In the genomic region with DNA sequence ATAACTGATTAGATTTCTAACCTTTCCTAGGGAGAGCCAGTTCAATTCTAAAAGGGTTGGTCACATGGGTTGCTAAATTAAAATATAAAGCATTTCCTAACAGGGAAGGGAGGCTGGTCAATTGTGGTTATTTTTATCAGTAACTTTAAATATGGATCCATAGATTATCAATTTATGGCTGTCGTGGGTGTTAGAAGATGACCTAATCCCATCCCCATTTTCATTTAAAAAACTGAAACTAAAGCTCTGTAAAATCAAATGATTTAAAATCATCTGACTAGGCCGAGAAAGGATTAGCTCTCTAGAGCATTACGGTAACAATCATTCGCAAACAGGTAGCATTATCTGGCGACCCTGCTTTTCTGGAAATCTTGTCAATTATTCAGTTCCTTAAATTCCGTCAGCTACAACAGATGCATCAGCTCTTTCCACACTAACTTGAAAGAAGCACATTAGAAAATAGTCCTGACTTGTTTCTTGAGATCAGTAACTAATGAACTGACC, we compare ENCODE assay signal across 3 cellular contexts.
TF ChIP-seq lines count a peak whose summit lies in the region.

No MANE protein-coding gene starts in this region.

TF ChIP-seq in A549, 52 proteins besides CTCF, POLR2A, EP300 and RAD21:
- no peak for TF ChIP-seq ZFP36 (IDR thresholded peaks at IDR 0.05; ENCODE audit: borderline replicate concordance, partially characterized antibody)
- TF ChIP-seq, protein P1, sequence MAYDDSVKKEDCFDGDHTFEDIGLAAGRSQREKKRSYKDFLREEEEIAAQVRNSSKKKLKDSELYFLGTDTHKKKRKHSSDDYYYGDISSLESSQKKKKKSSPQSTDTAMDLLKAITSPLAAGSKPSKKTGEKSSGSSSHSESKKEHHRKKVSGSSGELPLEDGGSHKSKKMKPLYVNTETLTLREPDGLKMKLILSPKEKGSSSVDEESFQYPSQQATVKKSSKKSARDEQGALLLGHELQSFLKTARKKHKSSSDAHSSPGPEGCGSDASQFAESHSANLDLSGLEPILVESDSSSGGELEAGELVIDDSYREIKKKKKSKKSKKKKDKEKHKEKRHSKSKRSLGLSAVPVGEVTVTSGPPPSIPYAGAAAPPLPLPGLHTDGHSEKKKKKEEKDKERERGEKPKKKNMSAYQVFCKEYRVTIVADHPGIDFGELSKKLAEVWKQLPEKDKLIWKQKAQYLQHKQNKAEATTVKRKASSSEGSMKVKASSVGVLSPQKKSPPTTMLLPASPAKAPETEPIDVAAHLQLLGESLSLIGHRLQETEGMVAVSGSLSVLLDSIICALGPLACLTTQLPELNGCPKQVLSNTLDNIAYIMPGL (CRISPR knock-in tag; IDR thresholded peaks at IDR 0.05; ENCODE audit: borderline replicate concordance) = peak; percentile 54; the same call in 1 of the 2 replicates
TF ChIP-seq in A549: peak in this region for 1.

TF ChIP-seq in HEK293, 187 proteins besides CTCF, POLR2A, EP300 and RAD21 (continues in another document):
- TF ChIP-seq GLIS1 (tag by site-specific recombination; IDR thresholded peaks at IDR 0.05) (no peak), ZNF530 (tag by site-specific recombination; IDR thresholded peaks at IDR 0.05; ENCODE audit: low read depth) (no peak), ZNF629 (tag by site-specific recombination; IDR thresholded peaks at IDR 0.05) (no peak), SALL2 (tag by site-specific recombination; IDR thresholded peaks at IDR 0.05; ENCODE audit: borderline replicate concordance) (no peak), ZNF10 (tag by site-specific recombination; IDR thresholded peaks at IDR 0.05) (no peak), ZNF211 (tag by site-specific recombination; IDR thresholded peaks at IDR 0.05; ENCODE audit: low read depth) (no peak), ZNF843 (tag by site-specific recombination; IDR thresholded peaks at IDR 0.05) (no peak), ZNF335 (tag by site-specific recombination; conservative IDR thresholded peaks at IDR 0.05) (peak; percentile 12; the same call in 1 of the 2 replicates), ZNF623 (tag by site-specific recombination; IDR thresholded peaks at IDR 0.05) (no peak), ZNF311 (tag by site-specific recombination; IDR thresholded peaks at IDR 0.05; ENCODE audit: borderline replicate concordance) (no peak), ZNF501 (tag by site-specific recombination; IDR thresholded peaks at IDR 0.05) (0 out of 2 replicates have a peak, but pooled peaks have one; percentile 21), TRIM28 (IDR thresholded peaks at IDR 0.05; ENCODE audit: borderline replicate concordance, low read length) (no peak), ZNF24 (tag by site-specific recombination; IDR thresholded peaks at IDR 0.05) (no peak), ZXDB (tag by site-specific recombination; IDR thresholded peaks at IDR 0.05) (no peak), ZNF768 (tag by site-specific recombination; IDR thresholded peaks at IDR 0.05) (no peak), SP2 (tag by site-specific recombination; IDR thresholded peaks at IDR 0.05) (no peak), ZNF354C (tag by site-specific recombination; IDR thresholded peaks at IDR 0.05; ENCODE audit: borderline replicate concordance, low read depth) (no peak), ZNF596 (tag by site-specific recombination; IDR thresholded peaks at IDR 0.05) (no peak), ZNF677 (tag by site-specific recombination; IDR thresholded peaks at IDR 0.05) (no peak), ZNF654 (tag by site-specific recombination; IDR thresholded peaks at IDR 0.05; ENCODE audit: low read depth) (no peak)
- TF ChIP-seq, protein P2, sequence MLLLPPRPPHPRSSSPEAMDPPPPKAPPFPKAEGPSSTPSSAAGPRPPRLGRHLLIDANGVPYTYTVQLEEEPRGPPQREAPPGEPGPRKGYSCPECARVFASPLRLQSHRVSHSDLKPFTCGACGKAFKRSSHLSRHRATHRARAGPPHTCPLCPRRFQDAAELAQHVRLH (tag by site-specific recombination; IDR thresholded peaks at IDR 0.05) = no peak
- TF ChIP-seq, protein P3, sequence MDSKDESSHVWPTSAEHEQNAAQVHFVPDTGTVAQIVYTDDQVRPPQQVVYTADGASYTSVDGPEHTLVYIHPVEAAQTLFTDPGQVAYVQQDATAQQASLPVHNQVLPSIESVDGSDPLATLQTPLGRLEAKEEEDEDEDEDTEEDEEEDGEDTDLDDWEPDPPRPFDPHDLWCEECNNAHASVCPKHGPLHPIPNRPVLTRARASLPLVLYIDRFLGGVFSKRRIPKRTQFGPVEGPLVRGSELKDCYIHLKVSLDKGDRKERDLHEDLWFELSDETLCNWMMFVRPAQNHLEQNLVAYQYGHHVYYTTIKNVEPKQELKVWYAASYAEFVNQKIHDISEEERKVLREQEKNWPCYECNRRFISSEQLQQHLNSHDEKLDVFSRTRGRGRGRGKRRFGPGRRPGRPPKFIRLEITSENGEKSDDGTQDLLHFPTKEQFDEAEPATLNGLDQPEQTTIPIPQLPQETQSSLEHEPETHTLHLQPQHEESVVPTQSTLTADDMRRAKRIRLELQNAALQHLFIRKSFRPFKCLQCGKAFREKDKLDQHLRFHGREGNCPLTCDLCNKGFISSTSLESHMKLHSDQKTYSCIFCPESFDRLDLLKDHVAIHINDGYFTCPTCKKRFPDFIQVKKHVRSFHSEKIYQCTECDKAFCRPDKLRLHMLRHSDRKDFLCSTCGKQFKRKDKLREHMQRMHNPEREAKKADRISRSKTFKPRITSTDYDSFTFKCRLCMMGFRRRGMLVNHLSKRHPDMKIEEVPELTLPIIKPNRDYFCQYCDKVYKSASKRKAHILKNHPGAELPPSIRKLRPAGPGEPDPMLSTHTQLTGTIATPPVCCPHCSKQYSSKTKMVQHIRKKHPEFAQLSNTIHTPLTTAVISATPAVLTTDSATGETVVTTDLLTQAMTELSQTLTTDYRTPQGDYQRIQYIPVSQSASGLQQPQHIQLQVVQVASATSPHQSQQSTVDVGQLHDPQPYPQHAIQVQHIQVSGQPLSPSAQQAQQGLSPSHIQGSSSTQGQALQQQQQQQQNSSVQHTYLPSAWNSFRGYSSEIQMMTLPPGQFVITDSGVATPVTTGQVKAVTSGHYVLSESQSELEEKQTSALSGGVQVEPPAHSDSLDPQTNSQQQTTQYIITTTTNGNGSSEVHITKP (tag by site-specific recombination; IDR thresholded peaks at IDR 0.05) = no peak
- TF ChIP-seq, protein P4, sequence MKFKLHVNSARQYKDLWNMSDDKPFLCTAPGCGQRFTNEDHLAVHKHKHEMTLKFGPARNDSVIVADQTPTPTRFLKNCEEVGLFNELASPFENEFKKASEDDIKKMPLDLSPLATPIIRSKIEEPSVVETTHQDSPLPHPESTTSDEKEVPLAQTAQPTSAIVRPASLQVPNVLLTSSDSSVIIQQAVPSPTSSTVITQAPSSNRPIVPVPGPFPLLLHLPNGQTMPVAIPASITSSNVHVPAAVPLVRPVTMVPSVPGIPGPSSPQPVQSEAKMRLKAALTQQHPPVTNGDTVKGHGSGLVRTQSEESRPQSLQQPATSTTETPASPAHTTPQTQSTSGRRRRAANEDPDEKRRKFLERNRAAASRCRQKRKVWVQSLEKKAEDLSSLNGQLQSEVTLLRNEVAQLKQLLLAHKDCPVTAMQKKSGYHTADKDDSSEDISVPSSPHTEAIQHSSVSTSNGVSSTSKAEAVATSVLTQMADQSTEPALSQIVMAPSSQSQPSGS (tag by site-specific recombination; IDR thresholded peaks at IDR 0.05; ENCODE audit: low read depth) = peak; percentile 32; the same call in 1 of the 2 replicates

TF ChIP-seq in K562, 482 proteins besides CTCF, POLR2A, EP300 and RAD21 (continues in another document):
- TF ChIP-seq, protein P5, sequence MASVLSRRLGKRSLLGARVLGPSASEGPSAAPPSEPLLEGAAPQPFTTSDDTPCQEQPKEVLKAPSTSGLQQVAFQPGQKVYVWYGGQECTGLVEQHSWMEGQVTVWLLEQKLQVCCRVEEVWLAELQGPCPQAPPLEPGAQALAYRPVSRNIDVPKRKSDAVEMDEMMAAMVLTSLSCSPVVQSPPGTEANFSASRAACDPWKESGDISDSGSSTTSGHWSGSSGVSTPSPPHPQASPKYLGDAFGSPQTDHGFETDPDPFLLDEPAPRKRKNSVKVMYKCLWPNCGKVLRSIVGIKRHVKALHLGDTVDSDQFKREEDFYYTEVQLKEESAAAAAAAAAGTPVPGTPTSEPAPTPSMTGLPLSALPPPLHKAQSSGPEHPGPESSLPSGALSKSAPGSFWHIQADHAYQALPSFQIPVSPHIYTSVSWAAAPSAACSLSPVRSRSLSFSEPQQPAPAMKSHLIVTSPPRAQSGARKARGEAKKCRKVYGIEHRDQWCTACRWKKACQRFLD (CRISPR knock-in tag; IDR thresholded peaks at IDR 0.05) = 0 out of 2 replicates have a peak, but pooled peaks have one; percentile 17
- TF ChIP-seq, protein P6, sequence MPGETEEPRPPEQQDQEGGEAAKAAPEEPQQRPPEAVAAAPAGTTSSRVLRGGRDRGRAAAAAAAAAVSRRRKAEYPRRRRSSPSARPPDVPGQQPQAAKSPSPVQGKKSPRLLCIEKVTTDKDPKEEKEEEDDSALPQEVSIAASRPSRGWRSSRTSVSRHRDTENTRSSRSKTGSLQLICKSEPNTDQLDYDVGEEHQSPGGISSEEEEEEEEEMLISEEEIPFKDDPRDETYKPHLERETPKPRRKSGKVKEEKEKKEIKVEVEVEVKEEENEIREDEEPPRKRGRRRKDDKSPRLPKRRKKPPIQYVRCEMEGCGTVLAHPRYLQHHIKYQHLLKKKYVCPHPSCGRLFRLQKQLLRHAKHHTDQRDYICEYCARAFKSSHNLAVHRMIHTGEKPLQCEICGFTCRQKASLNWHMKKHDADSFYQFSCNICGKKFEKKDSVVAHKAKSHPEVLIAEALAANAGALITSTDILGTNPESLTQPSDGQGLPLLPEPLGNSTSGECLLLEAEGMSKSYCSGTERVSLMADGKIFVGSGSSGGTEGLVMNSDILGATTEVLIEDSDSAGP (CRISPR knock-in tag; IDR thresholded peaks at IDR 0.05) = no peak
- no peak for TF ChIP-seq ZNF384 (IDR thresholded peaks at IDR 0.05; ENCODE audit: low read depth, low read length)
- TF ChIP-seq ZBTB1 (CRISPR knock-in tag; IDR thresholded peaks at IDR 0.05; ENCODE audit: borderline replicate concordance, low read depth) = no peak
- TF ChIP-seq NR2F6 (CRISPR knock-in tag; IDR thresholded peaks at IDR 0.05) = no peak
- TF ChIP-seq ZNF766 (CRISPR knock-in tag; conservative IDR thresholded peaks at IDR 0.05) = peak; percentile 17; the same call in 1 of the 2 replicates
- TF ChIP-seq CBX2 (IDR thresholded peaks at IDR 0.05; ENCODE audit: insufficient read depth, low read length, poor library complexity, severe bottlenecking) = no peak
- no peak for TF ChIP-seq YBX1 (IDR thresholded peaks at IDR 0.05)
- no peak for TF ChIP-seq L3MBTL2 (IDR thresholded peaks at IDR 0.05)
- no peak for TF ChIP-seq JUND (IDR thresholded peaks at IDR 0.05; ENCODE audit: borderline replicate concordance, low read depth, low read length)
- peak; percentile 1; the same call in 1 of the 3 replicates for TF ChIP-seq JUND (tag; IDR thresholded peaks at IDR 0.05; ENCODE audit: borderline replicate concordance, low read depth, low read length)
- TF ChIP-seq, protein P7, sequence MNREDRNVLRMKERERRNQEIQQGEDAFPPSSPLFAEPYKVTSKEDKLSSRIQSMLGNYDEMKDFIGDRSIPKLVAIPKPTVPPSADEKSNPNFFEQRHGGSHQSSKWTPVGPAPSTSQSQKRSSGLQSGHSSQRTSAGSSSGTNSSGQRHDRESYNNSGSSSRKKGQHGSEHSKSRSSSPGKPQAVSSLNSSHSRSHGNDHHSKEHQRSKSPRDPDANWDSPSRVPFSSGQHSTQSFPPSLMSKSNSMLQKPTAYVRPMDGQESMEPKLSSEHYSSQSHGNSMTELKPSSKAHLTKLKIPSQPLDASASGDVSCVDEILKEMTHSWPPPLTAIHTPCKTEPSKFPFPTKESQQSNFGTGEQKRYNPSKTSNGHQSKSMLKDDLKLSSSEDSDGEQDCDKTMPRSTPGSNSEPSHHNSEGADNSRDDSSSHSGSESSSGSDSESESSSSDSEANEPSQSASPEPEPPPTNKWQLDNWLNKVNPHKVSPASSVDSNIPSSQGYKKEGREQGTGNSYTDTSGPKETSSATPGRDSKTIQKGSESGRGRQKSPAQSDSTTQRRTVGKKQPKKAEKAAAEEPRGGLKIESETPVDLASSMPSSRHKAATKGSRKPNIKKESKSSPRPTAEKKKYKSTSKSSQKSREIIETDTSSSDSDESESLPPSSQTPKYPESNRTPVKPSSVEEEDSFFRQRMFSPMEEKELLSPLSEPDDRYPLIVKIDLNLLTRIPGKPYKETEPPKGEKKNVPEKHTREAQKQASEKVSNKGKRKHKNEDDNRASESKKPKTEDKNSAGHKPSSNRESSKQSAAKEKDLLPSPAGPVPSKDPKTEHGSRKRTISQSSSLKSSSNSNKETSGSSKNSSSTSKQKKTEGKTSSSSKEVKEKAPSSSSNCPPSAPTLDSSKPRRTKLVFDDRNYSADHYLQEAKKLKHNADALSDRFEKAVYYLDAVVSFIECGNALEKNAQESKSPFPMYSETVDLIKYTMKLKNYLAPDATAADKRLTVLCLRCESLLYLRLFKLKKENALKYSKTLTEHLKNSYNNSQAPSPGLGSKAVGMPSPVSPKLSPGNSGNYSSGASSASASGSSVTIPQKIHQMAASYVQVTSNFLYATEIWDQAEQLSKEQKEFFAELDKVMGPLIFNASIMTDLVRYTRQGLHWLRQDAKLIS (CRISPR knock-in tag; IDR thresholded peaks at IDR 0.05) = no peak; the same call in 1 of the 2 replicates
- no peak for TF ChIP-seq HNRNPK (IDR thresholded peaks at IDR 0.05; ENCODE audit: low read depth, low read length, poor library complexity, severe bottlenecking)
- TF ChIP-seq EP400 (IDR thresholded peaks at IDR 0.05) = no peak
- TF ChIP-seq ARID1B (IDR thresholded peaks at IDR 0.05) = 0 out of 2 replicates have a peak, but pooled peaks have one; percentile 35
- no peak for TF ChIP-seq PHF21A (IDR thresholded peaks at IDR 0.05; ENCODE audit: borderline replicate concordance, low read depth)
- no peak for TF ChIP-seq ZNF253 (CRISPR knock-in tag; conservative IDR thresholded peaks at IDR 0.05)
- TF ChIP-seq TSC22D4 (tag; IDR thresholded peaks at IDR 0.05) = no peak
- TF ChIP-seq, protein P8, sequence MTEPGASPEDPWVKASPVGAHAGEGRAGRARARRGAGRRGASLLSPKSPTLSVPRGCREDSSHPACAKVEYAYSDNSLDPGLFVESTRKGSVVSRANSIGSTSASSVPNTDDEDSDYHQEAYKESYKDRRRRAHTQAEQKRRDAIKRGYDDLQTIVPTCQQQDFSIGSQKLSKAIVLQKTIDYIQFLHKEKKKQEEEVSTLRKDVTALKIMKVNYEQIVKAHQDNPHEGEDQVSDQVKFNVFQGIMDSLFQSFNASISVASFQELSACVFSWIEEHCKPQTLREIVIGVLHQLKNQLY (CRISPR knock-in tag; conservative IDR thresholded peaks at IDR 0.05) = no peak
- TF ChIP-seq, protein P9, sequence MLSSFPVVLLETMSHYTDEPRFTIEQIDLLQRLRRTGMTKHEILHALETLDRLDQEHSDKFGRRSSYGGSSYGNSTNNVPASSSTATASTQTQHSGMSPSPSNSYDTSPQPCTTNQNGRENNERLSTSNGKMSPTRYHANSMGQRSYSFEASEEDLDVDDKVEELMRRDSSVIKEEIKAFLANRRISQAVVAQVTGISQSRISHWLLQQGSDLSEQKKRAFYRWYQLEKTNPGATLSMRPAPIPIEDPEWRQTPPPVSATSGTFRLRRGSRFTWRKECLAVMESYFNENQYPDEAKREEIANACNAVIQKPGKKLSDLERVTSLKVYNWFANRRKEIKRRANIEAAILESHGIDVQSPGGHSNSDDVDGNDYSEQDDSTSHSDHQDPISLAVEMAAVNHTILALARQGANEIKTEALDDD (IDR thresholded peaks at IDR 0.05) = 0 out of 2 replicates have a peak, but pooled peaks have one; percentile 26
- TF ChIP-seq GATAD2B (IDR thresholded peaks at IDR 0.05; ENCODE audit: borderline replicate concordance) = 0 out of 2 replicates have a peak, but pooled peaks have one; percentile 12
- TF ChIP-seq MTA2 (IDR thresholded peaks at IDR 0.05; ENCODE audit: low read depth) = no peak
- TF ChIP-seq ARHGAP35 (IDR thresholded peaks at IDR 0.05; ENCODE audit: partially characterized antibody) = no peak
- TF ChIP-seq CSDE1 (IDR thresholded peaks at IDR 0.05) = no peak
- TF ChIP-seq THRAP3 (IDR thresholded peaks at IDR 0.05; ENCODE audit: borderline replicate concordance) = 0 out of 2 replicates have a peak, but pooled peaks have one; percentile 70
- TF ChIP-seq FOSL1 (tag; conservative IDR thresholded peaks at IDR 0.05) = peak; percentile 46; the same call in 1 of the 2 replicates
